9 cellular contexts compared by ENCODE assay signal in the genomic region with DNA sequence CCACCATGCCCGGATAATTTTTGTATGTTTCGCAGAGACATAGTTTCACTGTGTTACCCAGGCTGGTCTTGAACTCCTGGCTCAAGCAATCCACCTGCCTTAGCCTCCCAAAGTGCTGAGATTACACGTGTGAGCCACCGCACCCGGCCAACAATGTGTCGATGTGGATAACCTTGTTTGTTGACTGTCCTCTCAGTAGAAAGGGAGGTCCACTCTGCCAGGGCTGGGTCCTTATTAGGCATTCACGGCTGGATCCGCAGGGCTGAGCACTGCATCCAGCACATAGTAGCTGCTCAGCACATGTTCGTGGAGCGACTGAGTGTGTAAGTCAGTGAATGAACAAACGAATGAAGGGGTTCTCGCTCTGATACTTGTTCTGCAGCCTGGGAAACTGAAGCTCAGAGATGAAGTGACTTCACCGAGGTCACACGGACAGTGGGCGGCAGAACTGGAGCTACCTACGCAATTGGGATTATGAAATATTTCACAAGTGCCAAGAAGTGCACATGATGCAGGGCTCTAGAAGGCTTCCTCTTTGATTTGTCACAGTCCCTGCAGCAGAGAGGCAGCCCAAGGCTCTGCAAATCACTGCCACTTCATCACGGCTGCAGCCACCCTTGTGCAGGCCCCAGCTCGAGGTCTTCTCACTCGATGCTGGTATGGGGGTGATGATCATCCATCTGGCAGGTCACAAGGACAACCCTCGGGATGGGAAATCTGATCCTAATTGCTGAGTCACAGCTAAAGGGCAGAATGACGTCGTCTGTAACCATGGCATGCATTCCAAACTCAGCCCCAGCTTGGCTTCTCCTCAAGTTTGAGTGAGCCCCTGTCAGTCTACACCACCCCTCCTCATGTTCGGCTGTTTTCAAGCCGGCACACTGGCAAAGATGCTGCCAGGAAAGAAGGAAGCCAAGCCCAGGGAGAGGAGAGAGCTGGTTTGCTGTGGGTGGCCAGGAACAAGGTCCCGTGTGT. TPM values are rescaled to one million over a fixed set of nuclear protein-coding genes. Genes with fewer than 3 reads are reported as not detected.
A peak's percentile ranks its signal among the peaks of the same experiment; 100 is the strongest.
DNase-seq lines count a peak whose midpoint lies in the region; ATAC-seq lines count a peak whose summit lies in the region.
"Had no signal": no experiment of that assay in that cellular context is flagged by ENCODE, and none has a peak within 500 bp of the region (broad histone marks: within the 10 kb centered on the region; RNA-seq: fewer than 3 reads in every experiment).

No MANE protein-coding gene starts in this region.

- peak overlapping the region; percentile 85 for H3K27ac ChIP-seq in angular gyrus (ENCODE audit: low read depth, low read length)

- peak; percentile 64 for DNase-seq in DMS153 (lab: John Stamatoyannopoulos, UW)
- peak; percentile 39 for DNase-seq in NCI-H2029 treated with DMSO at 0.1 percent for 48 hours (lab: John Stamatoyannopoulos, UW)
- DNase-seq in left cardiac atrium = peak; percentile 85
- peak; percentile 92 for DNase-seq in posterior vena cava (ENCODE audit: low spot score)
- DNase-seq in activated gamma-delta T cell treated with Interleukin-2 at 50 U/mL for 16 hours = no peak
- no peak for DNase-seq in NCI-H187 (lab: John Stamatoyannopoulos, UW)
- no peak for DNase-seq in COR-L47 (lab: John Stamatoyannopoulos, UW)
- DNase-seq: naive B cell had no signal

- ATAC-seq in left cardiac atrium = peak; percentile 88 to 93

- intact Hi-C loops in left cardiac atrium (cut with DNase I) = loop anchor here (5.0 to 10.0 kb wide), 3 partner anchors 105 to 233 kb away; no protein-coding TSS in a partner anchor
- intact Hi-C loops in posterior vena cava (cut with DNase I) = loop anchor here (5.0 kb wide), 3 partner anchors 108 to 243 kb away; no protein-coding TSS in a partner anchor

RNA-seq across cellular contexts. Expression of a gene that starts 28.0 kb away (rescaled TPM):
- total RNA-seq in left cardiac atrium (10 to 100 TPM; 27.5 to 33.7 TPM), posterior vena cava (10 to 100 TPM; 17.9 to 19.7 TPM)

RNA-seq across cellular contexts. Expression of a gene that starts 53.5 kb away (rescaled TPM):
- 10 to 100 TPM; 76.3 to 86.0 TPM for total RNA-seq in left cardiac atrium
- 10 to 100 TPM; 70.0 to 76.4 TPM for total RNA-seq in posterior vena cava

Comparison
In these comparisons a context has a peak if more than half of its experiments do, and no peak if none do; other contexts are left out.
1. DNase-seq: peak in DMS153 (single experiment), NCI-H2029 treated with DMSO at 0.1 percent for 48 hours (single experiment), left cardiac atrium (single experiment) and posterior vena cava (single experiment); none in activated gamma-delta T cell treated with Interleukin-2 at 50 U/mL for 16 hours (single experiment), NCI-H187 (0 of 2) and COR-L47 (single experiment).